Comparison of ENCODE assay signal across 18 cellular contexts in the genomic region with DNA sequence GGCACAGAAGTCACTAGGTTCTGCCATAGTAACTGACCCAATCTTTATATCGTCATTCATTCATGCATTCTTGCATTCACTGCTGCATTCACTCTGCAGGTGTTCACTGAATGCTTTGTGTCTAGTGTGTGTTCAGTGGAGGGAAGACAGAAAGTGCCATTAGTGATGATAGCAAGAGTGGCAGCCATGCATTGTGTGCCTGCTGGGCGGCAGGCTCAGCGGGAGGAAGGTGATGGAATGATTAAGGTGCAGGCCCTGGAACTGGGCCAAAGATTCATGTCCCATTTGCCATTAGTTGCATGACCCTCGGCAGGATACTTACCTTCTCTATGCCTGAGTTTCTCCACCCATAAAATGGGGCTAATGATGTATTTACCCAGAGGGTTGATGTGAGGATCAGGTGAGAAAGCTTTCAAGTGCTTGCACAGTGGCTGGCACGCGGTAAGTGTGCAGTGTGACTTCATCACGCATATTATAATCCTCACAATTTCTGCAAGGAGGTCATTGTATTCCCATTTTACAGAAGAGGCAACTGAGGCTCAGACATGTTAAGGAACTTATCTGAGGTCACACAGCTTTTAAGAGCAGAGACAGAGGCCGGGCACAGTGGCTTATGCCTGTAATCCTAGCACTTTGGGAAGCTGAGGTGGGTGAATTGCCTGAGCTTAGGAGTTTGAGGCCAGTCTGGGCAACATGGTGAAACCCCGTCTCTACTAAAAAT. TPM values are rescaled to one million over a fixed set of nuclear protein-coding genes. Genes with fewer than 3 reads are reported as not detected.
DNase-seq lines count a peak whose midpoint lies in the region; ATAC-seq and TF ChIP-seq lines count a peak whose summit lies in the region.
"Had no signal": no experiment of that assay in that cellular context is flagged by ENCODE, and none has a peak within 500 bp of the region (broad histone marks: within the 10 kb centered on the region; RNA-seq: fewer than 3 reads in every experiment).

No MANE protein-coding gene starts in this region.

- no peaks in the 10 kb centered on the region for H3K27me3 ChIP-seq in neural progenitor cell
- H3K27me3 ChIP-seq in CD8-positive, alpha-beta memory T cell (ENCODE audit: insufficient read depth, low read length, poor library complexity, severe bottlenecking): no peaks in the 10 kb centered on the region
- H3K27me3 ChIP-seq: BLaER1 treated with 17β-estradiol and CSF1 and Interleukin-3, amounts not matched to agents 10 nM and 100 nM; MG63 had no signal

- POLR2A ChIA-PET in CD8-positive, alpha-beta memory T cell (lab: Charles Lee): interaction anchor here (0.6 kb wide), 1 partner anchor 10 kb away, joined by 9 read pairs; no protein-coding TSS in a partner anchor

- no peak overlapping the region for H3K4me3 ChIP-seq in neural progenitor cell
- no peak overlapping the region for H3K4me3 ChIP-seq in CD8-positive, alpha-beta memory T cell (ENCODE audit: low read length)
- H3K4me3 ChIP-seq: BLaER1 treated with 17β-estradiol and CSF1 and Interleukin-3, amounts not matched to agents 10 nM and 100 nM; MG63; SK-N-MC had no signal

- H2AFZ ChIP-seq in neural progenitor cell (replicated peaks): no peak overlapping the region

- H3K27ac Mint-ChIP-seq in neural progenitor cell: peak overlapping the region; percentile 46
- H3K27ac Mint-ChIP-seq in CD8-positive, alpha-beta memory T cell: peak overlapping the region in 1 of 8 donors; percentile 47
- H3K27ac Mint-ChIP-seq in activated T-cell treated with anti-CD3 and anti-CD28 coated beads, Interleukin-2, amount 50 U/mL, for 72 hours: no peak overlapping the region
- H3K27ac Mint-ChIP-seq: T-cell had no signal

- H3K4me2 ChIP-seq in neural progenitor cell: no peak overlapping the region
- H3K4me2 ChIP-seq: BLaER1 treated with 17β-estradiol and CSF1 and Interleukin-3, amounts not matched to agents 10 nM and 100 nM; KMS-11 had no signal

- CTCF ChIA-PET in CD8-positive, alpha-beta memory T cell (lab: Charles Lee): no interaction called here

- H3K4me3 Mint-ChIP-seq in neural progenitor cell: no peak overlapping the region
- no peak overlapping the region for H3K4me3 Mint-ChIP-seq in CD8-positive, alpha-beta memory T cell
- H3K4me3 Mint-ChIP-seq in activated T-cell treated with anti-CD3 and anti-CD28 coated beads, Interleukin-2, amount 50 U/mL, for 72 hours: no peak overlapping the region
- H3K4me3 Mint-ChIP-seq: T-cell had no signal

- no peaks in the 10 kb centered on the region for H3K36me3 ChIP-seq in neural progenitor cell
- H3K36me3 ChIP-seq in CD8-positive, alpha-beta memory T cell (ENCODE audit: insufficient read depth, low read length): peaks cover 7% of the 10 kb centered on the region
- H3K36me3 ChIP-seq: MG63 had no signal

- no peaks in the 10 kb centered on the region for H3K9me3 Mint-ChIP-seq in neural progenitor cell
- H3K9me3 Mint-ChIP-seq in CD8-positive, alpha-beta memory T cell: no peaks in the 10 kb centered on the region
- H3K9me3 Mint-ChIP-seq in activated T-cell treated with anti-CD3 and anti-CD28 coated beads, Interleukin-2, amount 50 U/mL, for 72 hours: no peaks in the 10 kb centered on the region
- H3K9me3 Mint-ChIP-seq: T-cell had no signal

- no peaks in the 10 kb centered on the region for H3K9me3 ChIP-seq in neural progenitor cell (ENCODE audit: low read depth)
- H3K9me3 ChIP-seq in CD8-positive, alpha-beta memory T cell (ENCODE audit: low read length): no peaks in the 10 kb centered on the region
- H3K9me3 ChIP-seq: BLaER1 treated with 17β-estradiol and CSF1 and Interleukin-3, amounts not matched to agents 10 nM and 100 nM; MG63 had no signal

- H3K36me3 Mint-ChIP-seq in neural progenitor cell: no peaks in the 10 kb centered on the region
- H3K36me3 Mint-ChIP-seq in CD8-positive, alpha-beta memory T cell: peaks cover 0 to 88% (median 7%) of the 10 kb centered on the region in 3 donors
- H3K36me3 Mint-ChIP-seq in activated T-cell treated with anti-CD3 and anti-CD28 coated beads, Interleukin-2, amount 50 U/mL, for 72 hours (ENCODE audit: insufficient read depth in 2 of 2): no peaks in the 10 kb centered on the region

- peaks cover 2% of the 10 kb centered on the region for H3K27me3 Mint-ChIP-seq in neural progenitor cell (ENCODE audit: insufficient read depth, low read depth)
- H3K27me3 Mint-ChIP-seq in CD8-positive, alpha-beta memory T cell: no peaks in the 10 kb centered on the region
- H3K27me3 Mint-ChIP-seq in activated T-cell treated with anti-CD3 and anti-CD28 coated beads, Interleukin-2, amount 50 U/mL, for 72 hours (ENCODE audit: low read depth): no peaks in the 10 kb centered on the region
- H3K27me3 Mint-ChIP-seq: T-cell had no signal

- H3F3A ChIP-seq in neural progenitor cell (ENCODE audit: low read depth): peaks cover 4% of the 10 kb centered on the region

- no peaks in the 10 kb centered on the region for H4K20me1 ChIP-seq in neural progenitor cell (ENCODE audit: low read depth)

- H3K4me1 ChIP-seq in neural progenitor cell: peaks cover 10% of the 10 kb centered on the region
- H3K4me1 ChIP-seq in CD8-positive, alpha-beta memory T cell (ENCODE audit: insufficient read depth, low read length): no peaks in the 10 kb centered on the region
- H3K4me1 ChIP-seq: BLaER1 treated with 17β-estradiol and CSF1 and Interleukin-3, amounts not matched to agents 10 nM and 100 nM had no signal

- H3K79me2 ChIP-seq in neural progenitor cell (ENCODE audit: low read depth): no peaks in the 10 kb centered on the region

- H3K9ac ChIP-seq in neural progenitor cell: no peak overlapping the region
- H3K9ac ChIP-seq: BLaER1 treated with 17β-estradiol and CSF1 and Interleukin-3, amounts not matched to agents 10 nM and 100 nM; KMS-11 had no signal

- no peak for ATAC-seq in activated T-cell treated with anti-CD3 and anti-CD28 coated beads, Interleukin-2, amount 50 U/mL, for 72 hours (replicated peaks in 1 of 2)
- ATAC-seq: Right ventricle myocardium inferior, T-cell had no signal

- H3K27ac ChIP-seq in neural progenitor cell: no peak overlapping the region
- no peak overlapping the region for H3K27ac ChIP-seq in CD8-positive, alpha-beta memory T cell (ENCODE audit: low read depth, low read length)
- H3K27ac ChIP-seq: BLaER1 treated with 17β-estradiol and CSF1 and Interleukin-3, amounts not matched to agents 10 nM and 100 nM; HL-60; KMS-11; SK-N-MC had no signal

- H3K4me1 Mint-ChIP-seq in neural progenitor cell: peaks cover 15% of the 10 kb centered on the region
- H3K4me1 Mint-ChIP-seq in CD8-positive, alpha-beta memory T cell: no peaks in the 10 kb centered on the region
- H3K4me1 Mint-ChIP-seq in activated T-cell treated with anti-CD3 and anti-CD28 coated beads, Interleukin-2, amount 50 U/mL, for 72 hours (ENCODE audit: low read depth): no peaks in the 10 kb centered on the region
- H3K4me1 Mint-ChIP-seq: T-cell had no signal

- no peak for TF ChIP-seq CTCF in neural progenitor cell (IDR thresholded peaks at IDR 0.05)

- DNase-seq in NCI-H1417 (lab: John Stamatoyannopoulos, UW) (peak in 2 of 3 experiments; percentile 18 to 38), NCI-H1417 treated with DMSO at 0.1 percent for 48 hours (lab: John Stamatoyannopoulos, UW) (no peak), NCI-H146 treated with DMSO at 0.1 percent for 48 hours (lab: John Stamatoyannopoulos, UW; ENCODE audit: unreplicated experiment) (peak; percentile 15), NCI-H774 (lab: John Stamatoyannopoulos, UW) (peak; percentile 59), neural progenitor cell (ENCODE audit: low spot score) (no peak), HUDEP-2 (lab: John Stamatoyannopoulos, UW; ENCODE audit: unreplicated experiment in 76 of 76) (no peak)
- no peak for DNase-seq in CD8-positive, alpha-beta memory T cell
- DNase-seq in activated T-cell treated with anti-CD3 and anti-CD28 coated beads, Interleukin-2, amount 50 U/mL, for 72 hours: no peak
- DNase-seq: MG63, NCI-H1105, NCI-H2171, NCI-H524, T-cell had no signal

RNA-seq across cellular contexts. Expression of gene ITPR3, which starts 40.2 kb away (rescaled TPM):
- 1.5 and 3.4 TPM in 2 replicates for total RNA-seq in neural progenitor cell (ENCODE audit: low replicate concordance)
- 10 to 100 TPM; 42.0 to 43.3 TPM for total RNA-seq in CD8-positive, alpha-beta memory T cell
- polyA plus RNA-seq in CD8-positive, alpha-beta memory T cell: 7.9 TPM
- 10 to 100 TPM; 49.9 to 52.5 TPM for total RNA-seq in activated T-cell treated with anti-CD3 and anti-CD28 coated beads, Interleukin-2, amount 50 U/mL, for 72 hours

RNA-seq across cellular contexts. Expression of gene UQCC2, which starts 50.2 kb away (rescaled TPM):
- total RNA-seq in neural progenitor cell (ENCODE audit: low replicate concordance): 47.7 and 95.9 TPM in 2 replicates
- total RNA-seq in CD8-positive, alpha-beta memory T cell: 100 to 1,000 TPM; 150 to 157 TPM
- polyA plus RNA-seq in CD8-positive, alpha-beta memory T cell: 46.7 TPM
- 10 to 100 TPM; 50.6 to 59.9 TPM for total RNA-seq in activated T-cell treated with anti-CD3 and anti-CD28 coated beads, Interleukin-2, amount 50 U/mL, for 72 hours

Comparison
In these comparisons a context has a peak if more than half of its experiments do, and no peak if none do; other contexts are left out.
1. DNase-seq: peak in NCI-H1417 (2 of 3), NCI-H146 treated with DMSO at 0.1 percent for 48 hours (single experiment) and NCI-H774 (single experiment); none in NCI-H1417 treated with DMSO at 0.1 percent for 48 hours (single experiment), neural progenitor cell (single experiment), CD8-positive, alpha-beta memory T cell (0 of 5), HUDEP-2 (0 of 76) and activated T-cell treated with anti-CD3 and anti-CD28 coated beads, Interleukin-2, amount 50 U/mL, for 72 hours (0 of 2).